Comparison of ENCODE assay signal across 13 cellular contexts in genomic region chr2:223995569-223995968, GRCh38. TPM values are rescaled to one million over a fixed set of nuclear protein-coding genes. Genes with fewer than 3 reads are reported as not detected.
DNase-seq lines count a peak whose midpoint lies in the region; ATAC-seq and TF ChIP-seq lines count a peak whose summit lies in the region.
"Had no signal": no experiment of that assay in that cellular context is flagged by ENCODE, and none has a peak within 500 bp of the region (broad histone marks: within the 10 kb centered on the region; RNA-seq: fewer than 3 reads in every experiment).

No MANE protein-coding gene starts in this region.

- no peak overlapping the region for H2AK5ac ChIP-seq in mesenchymal stem cell (ENCODE audit: low read length, severe bottlenecking)

- H3K27ac Mint-ChIP-seq in T-helper 2 cell treated with Interferon-gamma antibody and Interleukin-4, amounts not matched to agents 5 μg/mL and 100 μg/mL, for 36 hours = peak overlapping the region; percentile 27
- H3K27ac Mint-ChIP-seq in brain = peak overlapping the region in 3 of 5 experiments; percentile 61 to 94 (median 71)

- H3K14ac ChIP-seq in mesenchymal stem cell (ENCODE audit: low read length in 2 of 2) = no peak overlapping the region

- H3K36me3 ChIP-seq in mesenchymal stem cell (ENCODE audit: control insufficient read depth in 1 of 2, insufficient read depth in 2 of 2, low read depth in 1 of 2, low read length in 2 of 2) = peaks cover 23 to 85% of the 10 kb centered on the region in 2 experiments
- H3K36me3 ChIP-seq in spleen = peaks cover 0 to 7% (median 0%) of the 10 kb centered on the region in 6 donors

- no peak overlapping the region for H3K4me2 ChIP-seq in mesenchymal stem cell (ENCODE audit: low read length, poor library complexity, severe bottlenecking)

- TF ChIP-seq CTCF in brain (conservative IDR thresholded peaks at IDR 0.05) = no peak
- TF ChIP-seq CTCF in spleen (IDR thresholded peaks at IDR 0.05 in 8 of 11, conservative IDR thresholded peaks at IDR 0.05 in 3 of 11) = no peak

- no peaks in the 10 kb centered on the region for H3K9me3 ChIP-seq in mesenchymal stem cell (ENCODE audit: control insufficient read depth, low read length)
- no peaks in the 10 kb centered on the region for H3K9me3 ChIP-seq in spleen
- H3K9me3 ChIP-seq: left ventricle myocardium inferior had no signal

- H2BK12ac ChIP-seq in mesenchymal stem cell (ENCODE audit: low read length in 2 of 2) = no peak overlapping the region

- H3K4me1 ChIP-seq in mesenchymal stem cell (ENCODE audit: control insufficient read depth, insufficient read depth, low read depth, low read length) (peaks cover 13% of the 10 kb centered on the region), spleen (peaks cover 0 to 7% (median 0%) of the 10 kb centered on the region in 6 donors)
- H3K4me1 ChIP-seq: left ventricle myocardium inferior had no signal

- intact Hi-C loops in spleen (cut with DNase I; ENCODE audit: low total_unique reads) = no loop called here

- peaks cover 8% of the 10 kb centered on the region for H3K79me1 ChIP-seq in mesenchymal stem cell (replicated peaks; ENCODE audit: low read length, poor library complexity, severe bottlenecking)

- H3K27ac ChIP-seq in mesenchymal stem cell (ENCODE audit: low read length, poor library complexity, severe bottlenecking) (no peak overlapping the region), spleen (no peak overlapping the region)
- H3K27ac ChIP-seq: left ventricle myocardium inferior had no signal

- no peak overlapping the region for H2BK15ac ChIP-seq in mesenchymal stem cell (ENCODE audit: low read depth, poor library complexity, severe bottlenecking)

- no peak overlapping the region for H3K18ac ChIP-seq in mesenchymal stem cell (ENCODE audit: low read depth in 1 of 2, low read length in 2 of 2)

- H2BK5ac ChIP-seq in mesenchymal stem cell (ENCODE audit: low read depth, low read length, poor library complexity, severe bottlenecking) = no peak overlapping the region

- TF ChIP-seq POLR2A in spleen (IDR thresholded peaks at IDR 0.05) = no peak

- H3K9me3 Mint-ChIP-seq in T-helper 2 cell treated with Interferon-gamma antibody and Interleukin-4, amounts not matched to agents 5 μg/mL and 100 μg/mL, for 36 hours = no peaks in the 10 kb centered on the region
- no peaks in the 10 kb centered on the region for H3K9me3 Mint-ChIP-seq in brain

- H3K27me3 ChIP-seq in mesenchymal stem cell (ENCODE audit: control insufficient read depth in 1 of 2, insufficient read depth in 1 of 2, low read length in 2 of 2) (no peaks in the 10 kb centered on the region), spleen (replicated peaks in 1 of 7) (no peaks in the 10 kb centered on the region)

- 80% methylated on average over 4 of the region's 5 CpGs for WGBS in mesenchymal stem cell
- 71 to 87% (median 80%) methylated on average over 5 of the region's 5 CpGs for WGBS in spleen, 5 donors

- peaks cover 14% of the 10 kb centered on the region for H3K4me1 Mint-ChIP-seq in T-helper 2 cell treated with Interferon-gamma antibody and Interleukin-4, amounts not matched to agents 5 μg/mL and 100 μg/mL, for 36 hours (ENCODE audit: low read depth)
- peaks cover 31% of the 10 kb centered on the region for H3K4me1 Mint-ChIP-seq in brain

- H2BK120ac ChIP-seq in mesenchymal stem cell (ENCODE audit: low read depth, low read length) = no peak overlapping the region

- H4K91ac ChIP-seq in mesenchymal stem cell (ENCODE audit: low read length) = no peak overlapping the region

- no peaks in the 10 kb centered on the region for H3K27me3 Mint-ChIP-seq in T-helper 2 cell treated with Interferon-gamma antibody and Interleukin-4, amounts not matched to agents 5 μg/mL and 100 μg/mL, for 36 hours (ENCODE audit: low read depth)
- no peaks in the 10 kb centered on the region for H3K27me3 Mint-ChIP-seq in brain

- H3K9ac ChIP-seq in mesenchymal stem cell (ENCODE audit: low read length) = peak overlapping the region; percentile 36

- no peak overlapping the region for H3K4ac ChIP-seq in mesenchymal stem cell (ENCODE audit: low read depth in 1 of 2, low read length in 2 of 2)

- DNase-seq in T-helper 2 cell treated with Interferon-gamma antibody and Interleukin-4, amounts not matched to agents 5 μg/mL and 100 μg/mL, for 36 hours (ENCODE audit: low spot score) = no peak
- DNase-seq in T-helper 2 cell (no peak), NAMALWA (ENCODE audit: low spot score) (peak; percentile 14), mesenchymal stem cell (peak; percentile 67), NCI-H446 treated with DMSO at 0.1 percent for 48 hours (lab: John Stamatoyannopoulos, UW) (no peak), spleen (no peak)
- DNase-seq: amygdala; left ventricle myocardium inferior; NCI-H146; stimulated activated CD4-positive, alpha-beta T cell treated with anti-CD3 and anti-CD28 coated beads, Interleukin-4, amount 100 ng/mL, for 1 hour had no signal

- H3K36me3 Mint-ChIP-seq in T-helper 2 cell treated with Interferon-gamma antibody and Interleukin-4, amounts not matched to agents 5 μg/mL and 100 μg/mL, for 36 hours (ENCODE audit: low read depth) = peaks cover under 1% of the 10 kb centered on the region
- H3K36me3 Mint-ChIP-seq in brain = peaks cover 51% of the 10 kb centered on the region

- H4K8ac ChIP-seq in mesenchymal stem cell (ENCODE audit: low read length) = no peak overlapping the region

- no peak overlapping the region for H3K4me3 Mint-ChIP-seq in T-helper 2 cell treated with Interferon-gamma antibody and Interleukin-4, amounts not matched to agents 5 μg/mL and 100 μg/mL, for 36 hours
- no peak overlapping the region for H3K4me3 Mint-ChIP-seq in brain

- H3K4me3 ChIP-seq in mesenchymal stem cell (ENCODE audit: insufficient read depth in 1 of 2, low read depth in 1 of 2, low read length in 2 of 2) (no peak overlapping the region), spleen (no peak overlapping the region)
- H3K4me3 ChIP-seq: left ventricle myocardium inferior had no signal

- no peak overlapping the region for H3K23ac ChIP-seq in mesenchymal stem cell (ENCODE audit: low read length in 2 of 2)

- no peak overlapping the region for H2AFZ ChIP-seq in mesenchymal stem cell (ENCODE audit: low read depth, low read length)

- no peak for ATAC-seq in HG02642 (IDR thresholded peaks at IDR 0.05; ENCODE audit: poor library complexity, unreplicated experiment)
- ATAC-seq: Panc1 had no signal

RNA-seq across cellular contexts. Expression of gene MRPL44, which starts 38.3 kb away (rescaled TPM):
- polyA plus RNA-seq in brain (ENCODE audit: insufficient read depth, low read depth, low replicate concordance) (26.2 TPM), spleen (10 to 100 TPM; 19.4 to 34.6 (median 26.4) TPM)
- polyA plus RNA-seq in mesenchymal stem cell (2013, experiment 1 of 2) = 22.5 TPM
- polyA plus RNA-seq in mesenchymal stem cell (2013, experiment 2 of 2) = 21.7 TPM
- 10 to 100 TPM; 21.9 to 36.3 (median 25.7) TPM for total RNA-seq in spleen

RNA-seq across cellular contexts. Expression of gene SERPINE2, which starts 43.5 kb away (rescaled TPM):
- polyA plus RNA-seq in brain (ENCODE audit: insufficient read depth, low read depth, low replicate concordance) (107 TPM), spleen (100 to 1,000 TPM in 1 of 3 donors, 10 to 100 TPM in 2; 34.1 to 105 (median 44.2) TPM)
- 579 TPM for polyA plus RNA-seq in mesenchymal stem cell (2013, experiment 1 of 2)
- polyA plus RNA-seq in mesenchymal stem cell (2013, experiment 2 of 2) = 591 TPM
- 10 to 100 TPM; 20.9 to 55.3 (median 31.6) TPM for total RNA-seq in spleen

RNA-seq across cellular contexts. Expression of gene WDFY1, which starts 50.4 kb away (rescaled TPM):
- 12.3 TPM for polyA plus RNA-seq in brain (ENCODE audit: insufficient read depth, low read depth, low replicate concordance)
- 40.3 TPM for polyA plus RNA-seq in mesenchymal stem cell (2013, experiment 1 of 2)
- 39.9 TPM for polyA plus RNA-seq in mesenchymal stem cell (2013, experiment 2 of 2)
- total RNA-seq in spleen = 10 to 100 TPM; 46.4 to 68.5 (median 54.7) TPM
- polyA plus RNA-seq in spleen = 10 to 100 TPM; 14.3 to 20.4 (median 18.1) TPM

Comparison
In these comparisons a context has a peak if more than half of its experiments do, and no peak if none do; other contexts are left out.
1. DNase-seq: peak in NAMALWA (single experiment) and mesenchymal stem cell (single experiment); none in T-helper 2 cell treated with Interferon-gamma antibody and Interleukin-4, amounts not matched to agents 5 μg/mL and 100 μg/mL, for 36 hours (single experiment), T-helper 2 cell (0 of 5), NCI-H446 treated with DMSO at 0.1 percent for 48 hours (single experiment) and spleen (single experiment).